Comparison of ENCODE assay signal across 1 cellular context in genomic region chr11:1876361-1877063, GRCh38.
TF ChIP-seq lines count a peak whose summit lies in the region.

No MANE protein-coding gene starts in this region.

TF ChIP-seq in K562, 482 proteins besides CTCF, POLR2A, EP300 and RAD21 (continues in another document):
- TF ChIP-seq L3MBTL2 (IDR thresholded peaks at IDR 0.05), result no peak
- TF ChIP-seq ZBTB7A (IDR thresholded peaks at IDR 0.05; ENCODE audit: borderline replicate concordance, control insufficient read depth, low read depth, low read length), result peak; percentile 38; the same call in 1 of the 2 replicates
- TF ChIP-seq, protein P1, sequence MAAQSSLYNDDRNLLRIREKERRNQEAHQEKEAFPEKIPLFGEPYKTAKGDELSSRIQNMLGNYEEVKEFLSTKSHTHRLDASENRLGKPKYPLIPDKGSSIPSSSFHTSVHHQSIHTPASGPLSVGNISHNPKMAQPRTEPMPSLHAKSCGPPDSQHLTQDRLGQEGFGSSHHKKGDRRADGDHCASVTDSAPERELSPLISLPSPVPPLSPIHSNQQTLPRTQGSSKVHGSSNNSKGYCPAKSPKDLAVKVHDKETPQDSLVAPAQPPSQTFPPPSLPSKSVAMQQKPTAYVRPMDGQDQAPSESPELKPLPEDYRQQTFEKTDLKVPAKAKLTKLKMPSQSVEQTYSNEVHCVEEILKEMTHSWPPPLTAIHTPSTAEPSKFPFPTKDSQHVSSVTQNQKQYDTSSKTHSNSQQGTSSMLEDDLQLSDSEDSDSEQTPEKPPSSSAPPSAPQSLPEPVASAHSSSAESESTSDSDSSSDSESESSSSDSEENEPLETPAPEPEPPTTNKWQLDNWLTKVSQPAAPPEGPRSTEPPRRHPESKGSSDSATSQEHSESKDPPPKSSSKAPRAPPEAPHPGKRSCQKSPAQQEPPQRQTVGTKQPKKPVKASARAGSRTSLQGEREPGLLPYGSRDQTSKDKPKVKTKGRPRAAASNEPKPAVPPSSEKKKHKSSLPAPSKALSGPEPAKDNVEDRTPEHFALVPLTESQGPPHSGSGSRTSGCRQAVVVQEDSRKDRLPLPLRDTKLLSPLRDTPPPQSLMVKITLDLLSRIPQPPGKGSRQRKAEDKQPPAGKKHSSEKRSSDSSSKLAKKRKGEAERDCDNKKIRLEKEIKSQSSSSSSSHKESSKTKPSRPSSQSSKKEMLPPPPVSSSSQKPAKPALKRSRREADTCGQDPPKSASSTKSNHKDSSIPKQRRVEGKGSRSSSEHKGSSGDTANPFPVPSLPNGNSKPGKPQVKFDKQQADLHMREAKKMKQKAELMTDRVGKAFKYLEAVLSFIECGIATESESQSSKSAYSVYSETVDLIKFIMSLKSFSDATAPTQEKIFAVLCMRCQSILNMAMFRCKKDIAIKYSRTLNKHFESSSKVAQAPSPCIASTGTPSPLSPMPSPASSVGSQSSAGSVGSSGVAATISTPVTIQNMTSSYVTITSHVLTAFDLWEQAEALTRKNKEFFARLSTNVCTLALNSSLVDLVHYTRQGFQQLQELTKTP (IDR thresholded peaks at IDR 0.05; ENCODE audit: low read depth in 1 of 2, partially characterized antibody in 2 of 2), result no peak
- TF ChIP-seq ZFP1 (CRISPR knock-in tag; IDR thresholded peaks at IDR 0.05), result no peak
- no peak for TF ChIP-seq HDAC2 (IDR thresholded peaks at IDR 0.05)
- no peak for TF ChIP-seq ZNF212 (CRISPR knock-in tag; IDR thresholded peaks at IDR 0.05)
- no peak for TF ChIP-seq ELF4 (CRISPR knock-in tag; IDR thresholded peaks at IDR 0.05)
- TF ChIP-seq HMG20B (CRISPR knock-in tag; IDR thresholded peaks at IDR 0.05), result no peak
- no peak for TF ChIP-seq JUND (IDR thresholded peaks at IDR 0.05; ENCODE audit: borderline replicate concordance, low read depth, low read length)
- no peak for TF ChIP-seq JUND (tag; IDR thresholded peaks at IDR 0.05; ENCODE audit: borderline replicate concordance, low read depth, low read length)
- no peak for TF ChIP-seq ZNF318 (IDR thresholded peaks at IDR 0.05; ENCODE audit: borderline replicate concordance in 1 of 2, low read depth in 1 of 2)
- TF ChIP-seq SMC3 (conservative IDR thresholded peaks at IDR 0.05; ENCODE audit: insufficient read depth, low read depth, low read length), result peak; percentile 49
- TF ChIP-seq RBM25 (IDR thresholded peaks at IDR 0.05; ENCODE audit: low read depth, low read length, severe bottlenecking), result no peak
- TF ChIP-seq CBX1 (IDR thresholded peaks at IDR 0.05; ENCODE audit: low read depth), result no peak
- 0 out of 2 replicates have a peak, but pooled peaks have one; percentile 51 for TF ChIP-seq ZNF263 (CRISPR knock-in tag; IDR thresholded peaks at IDR 0.05; ENCODE audit: borderline replicate concordance)
- TF ChIP-seq DNMT1 (IDR thresholded peaks at IDR 0.05), result no peak
- TF ChIP-seq CEBPG (CRISPR knock-in tag; IDR thresholded peaks at IDR 0.05), result no peak
- TF ChIP-seq CEBPG (tag; conservative IDR thresholded peaks at IDR 0.05 in 1 of 2, IDR thresholded peaks at IDR 0.05 in 1 of 2), result no peak
- TF ChIP-seq IRF9 (tag; IDR thresholded peaks at IDR 0.05), result no peak
- no peak for TF ChIP-seq HDGF (IDR thresholded peaks at IDR 0.05)
- TF ChIP-seq JUNB (CRISPR knock-in tag; conservative IDR thresholded peaks at IDR 0.05), result no peak
- TF ChIP-seq, protein P2, sequence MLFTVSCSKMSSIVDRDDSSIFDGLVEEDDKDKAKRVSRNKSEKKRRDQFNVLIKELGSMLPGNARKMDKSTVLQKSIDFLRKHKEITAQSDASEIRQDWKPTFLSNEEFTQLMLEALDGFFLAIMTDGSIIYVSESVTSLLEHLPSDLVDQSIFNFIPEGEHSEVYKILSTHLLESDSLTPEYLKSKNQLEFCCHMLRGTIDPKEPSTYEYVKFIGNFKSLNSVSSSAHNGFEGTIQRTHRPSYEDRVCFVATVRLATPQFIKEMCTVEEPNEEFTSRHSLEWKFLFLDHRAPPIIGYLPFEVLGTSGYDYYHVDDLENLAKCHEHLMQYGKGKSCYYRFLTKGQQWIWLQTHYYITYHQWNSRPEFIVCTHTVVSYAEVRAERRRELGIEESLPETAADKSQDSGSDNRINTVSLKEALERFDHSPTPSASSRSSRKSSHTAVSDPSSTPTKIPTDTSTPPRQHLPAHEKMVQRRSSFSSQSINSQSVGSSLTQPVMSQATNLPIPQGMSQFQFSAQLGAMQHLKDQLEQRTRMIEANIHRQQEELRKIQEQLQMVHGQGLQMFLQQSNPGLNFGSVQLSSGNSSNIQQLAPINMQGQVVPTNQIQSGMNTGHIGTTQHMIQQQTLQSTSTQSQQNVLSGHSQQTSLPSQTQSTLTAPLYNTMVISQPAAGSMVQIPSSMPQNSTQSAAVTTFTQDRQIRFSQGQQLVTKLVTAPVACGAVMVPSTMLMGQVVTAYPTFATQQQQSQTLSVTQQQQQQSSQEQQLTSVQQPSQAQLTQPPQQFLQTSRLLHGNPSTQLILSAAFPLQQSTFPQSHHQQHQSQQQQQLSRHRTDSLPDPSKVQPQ (CRISPR knock-in tag; IDR thresholded peaks at IDR 0.05; ENCODE audit: borderline replicate concordance), result no peak
- TF ChIP-seq SUPT5H (IDR thresholded peaks at IDR 0.05), result no peak
- TF ChIP-seq MYBL2 (IDR thresholded peaks at IDR 0.05; ENCODE audit: low read depth), result no peak
- TF ChIP-seq MYBL2 (CRISPR knock-in tag; IDR thresholded peaks at IDR 0.05; ENCODE audit: borderline replicate concordance), result no peak
- TF ChIP-seq SAFB (IDR thresholded peaks at IDR 0.05; ENCODE audit: borderline replicate concordance, low read depth, low read length), result no peak
- TF ChIP-seq NFXL1 (CRISPR knock-in tag; IDR thresholded peaks at IDR 0.05), result no peak
- no peak for TF ChIP-seq MCM3 (IDR thresholded peaks at IDR 0.05)
- no peak for TF ChIP-seq MTA3 (IDR thresholded peaks at IDR 0.05; ENCODE audit: borderline replicate concordance)
- TF ChIP-seq MAZ (CRISPR knock-in tag; conservative IDR thresholded peaks at IDR 0.05 in 1 of 2, IDR thresholded peaks at IDR 0.05 in 1 of 2), result peak in 1 of 2 experiments; percentile 34; a peak in 1 of 4 replicates
- TF ChIP-seq CHCHD3 (CRISPR knock-in tag; IDR thresholded peaks at IDR 0.05), result no peak
- TF ChIP-seq, protein P3, sequence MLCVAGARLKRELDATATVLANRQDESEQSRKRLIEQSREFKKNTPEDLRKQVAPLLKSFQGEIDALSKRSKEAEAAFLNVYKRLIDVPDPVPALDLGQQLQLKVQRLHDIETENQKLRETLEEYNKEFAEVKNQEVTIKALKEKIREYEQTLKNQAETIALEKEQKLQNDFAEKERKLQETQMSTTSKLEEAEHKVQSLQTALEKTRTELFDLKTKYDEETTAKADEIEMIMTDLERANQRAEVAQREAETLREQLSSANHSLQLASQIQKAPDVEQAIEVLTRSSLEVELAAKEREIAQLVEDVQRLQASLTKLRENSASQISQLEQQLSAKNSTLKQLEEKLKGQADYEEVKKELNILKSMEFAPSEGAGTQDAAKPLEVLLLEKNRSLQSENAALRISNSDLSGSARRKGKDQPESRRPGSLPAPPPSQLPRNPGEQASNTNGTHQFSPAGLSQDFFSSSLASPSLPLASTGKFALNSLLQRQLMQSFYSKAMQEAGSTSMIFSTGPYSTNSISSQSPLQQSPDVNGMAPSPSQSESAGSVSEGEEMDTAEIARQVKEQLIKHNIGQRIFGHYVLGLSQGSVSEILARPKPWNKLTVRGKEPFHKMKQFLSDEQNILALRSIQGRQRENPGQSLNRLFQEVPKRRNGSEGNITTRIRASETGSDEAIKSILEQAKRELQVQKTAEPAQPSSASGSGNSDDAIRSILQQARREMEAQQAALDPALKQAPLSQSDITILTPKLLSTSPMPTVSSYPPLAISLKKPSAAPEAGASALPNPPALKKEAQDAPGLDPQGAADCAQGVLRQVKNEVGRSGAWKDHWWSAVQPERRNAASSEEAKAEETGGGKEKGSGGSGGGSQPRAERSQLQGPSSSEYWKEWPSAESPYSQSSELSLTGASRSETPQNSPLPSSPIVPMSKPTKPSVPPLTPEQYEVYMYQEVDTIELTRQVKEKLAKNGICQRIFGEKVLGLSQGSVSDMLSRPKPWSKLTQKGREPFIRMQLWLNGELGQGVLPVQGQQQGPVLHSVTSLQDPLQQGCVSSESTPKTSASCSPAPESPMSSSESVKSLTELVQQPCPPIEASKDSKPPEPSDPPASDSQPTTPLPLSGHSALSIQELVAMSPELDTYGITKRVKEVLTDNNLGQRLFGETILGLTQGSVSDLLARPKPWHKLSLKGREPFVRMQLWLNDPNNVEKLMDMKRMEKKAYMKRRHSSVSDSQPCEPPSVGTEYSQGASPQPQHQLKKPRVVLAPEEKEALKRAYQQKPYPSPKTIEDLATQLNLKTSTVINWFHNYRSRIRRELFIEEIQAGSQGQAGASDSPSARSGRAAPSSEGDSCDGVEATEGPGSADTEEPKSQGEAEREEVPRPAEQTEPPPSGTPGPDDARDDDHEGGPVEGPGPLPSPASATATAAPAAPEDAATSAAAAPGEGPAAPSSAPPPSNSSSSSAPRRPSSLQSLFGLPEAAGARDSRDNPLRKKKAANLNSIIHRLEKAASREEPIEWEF (CRISPR knock-in tag; IDR thresholded peaks at IDR 0.05), result no peak
- TF ChIP-seq, protein P4, sequence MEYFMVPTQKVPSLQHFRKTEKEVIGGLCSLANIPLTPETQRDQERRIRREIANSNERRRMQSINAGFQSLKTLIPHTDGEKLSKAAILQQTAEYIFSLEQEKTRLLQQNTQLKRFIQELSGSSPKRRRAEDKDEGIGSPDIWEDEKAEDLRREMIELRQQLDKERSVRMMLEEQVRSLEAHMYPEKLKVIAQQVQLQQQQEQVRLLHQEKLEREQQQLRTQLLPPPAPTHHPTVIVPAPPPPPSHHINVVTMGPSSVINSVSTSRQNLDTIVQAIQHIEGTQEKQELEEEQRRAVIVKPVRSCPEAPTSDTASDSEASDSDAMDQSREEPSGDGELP (CRISPR knock-in tag; IDR thresholded peaks at IDR 0.05; ENCODE audit: borderline replicate concordance), result 0 out of 2 replicates have a peak, but pooled peaks have one; percentile 20
- TF ChIP-seq ZBTB1 (CRISPR knock-in tag; IDR thresholded peaks at IDR 0.05; ENCODE audit: borderline replicate concordance, low read depth), result no peak
- TF ChIP-seq, protein P5, sequence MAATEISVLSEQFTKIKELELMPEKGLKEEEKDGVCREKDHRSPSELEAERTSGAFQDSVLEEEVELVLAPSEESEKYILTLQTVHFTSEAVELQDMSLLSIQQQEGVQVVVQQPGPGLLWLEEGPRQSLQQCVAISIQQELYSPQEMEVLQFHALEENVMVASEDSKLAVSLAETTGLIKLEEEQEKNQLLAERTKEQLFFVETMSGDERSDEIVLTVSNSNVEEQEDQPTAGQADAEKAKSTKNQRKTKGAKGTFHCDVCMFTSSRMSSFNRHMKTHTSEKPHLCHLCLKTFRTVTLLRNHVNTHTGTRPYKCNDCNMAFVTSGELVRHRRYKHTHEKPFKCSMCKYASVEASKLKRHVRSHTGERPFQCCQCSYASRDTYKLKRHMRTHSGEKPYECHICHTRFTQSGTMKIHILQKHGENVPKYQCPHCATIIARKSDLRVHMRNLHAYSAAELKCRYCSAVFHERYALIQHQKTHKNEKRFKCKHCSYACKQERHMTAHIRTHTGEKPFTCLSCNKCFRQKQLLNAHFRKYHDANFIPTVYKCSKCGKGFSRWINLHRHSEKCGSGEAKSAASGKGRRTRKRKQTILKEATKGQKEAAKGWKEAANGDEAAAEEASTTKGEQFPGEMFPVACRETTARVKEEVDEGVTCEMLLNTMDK (IDR thresholded peaks at IDR 0.05; ENCODE audit: borderline replicate concordance, insufficient read depth, low read depth, low read length, poor library complexity, severe bottlenecking), result peak; percentile 44
